Comparison of ENCODE assay signal across 8 cellular contexts in the genomic region with DNA sequence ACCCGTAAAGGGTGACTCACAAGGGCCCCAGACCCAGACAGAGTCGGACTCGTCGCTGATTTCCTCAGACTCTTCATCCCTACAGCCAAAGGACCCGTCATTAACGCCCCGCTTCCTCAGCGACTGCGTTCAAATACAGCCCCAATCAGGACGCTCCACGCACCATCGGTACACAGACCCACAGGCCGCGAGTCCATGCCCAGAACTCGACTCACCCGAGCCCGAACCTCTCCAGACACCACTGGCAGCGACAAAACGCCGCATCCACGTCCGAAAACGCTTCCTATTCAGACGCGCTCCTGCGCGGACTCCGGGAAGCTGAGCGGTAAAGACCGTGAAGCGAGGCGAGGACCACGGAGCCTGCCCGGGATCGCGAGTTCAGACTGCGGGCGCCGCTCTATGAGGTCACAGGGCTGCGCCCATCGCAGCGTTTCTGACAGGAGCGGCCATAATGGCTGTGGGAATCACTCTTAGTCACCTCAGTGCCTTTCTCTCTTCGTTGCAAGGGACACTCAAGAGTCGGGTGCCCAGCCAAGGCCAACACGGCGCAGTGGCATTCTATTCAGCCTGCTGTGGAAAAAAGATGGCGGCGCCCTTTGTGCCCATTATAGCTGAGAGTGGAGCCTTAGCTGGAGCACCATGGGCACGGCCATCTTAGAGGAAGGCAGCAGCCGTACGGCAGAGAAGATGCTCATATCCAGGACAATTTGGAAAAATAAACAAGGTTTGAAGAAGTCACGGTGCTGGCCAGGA. TPM values are rescaled to one million over a fixed set of nuclear protein-coding genes. Genes with fewer than 3 reads are reported as not detected.
A peak's percentile ranks its signal among the peaks of the same experiment; 100 is the strongest.
DNase-seq lines count a peak whose midpoint lies in the region; ATAC-seq and TF ChIP-seq lines count a peak whose summit lies in the region.

ZNF614 (minus strand) TSS at position 353 of the 753 bp plus-strand sequence. CDS start 2,634 bp downstream, outside the sequence.

- H3K36me3 Mint-ChIP-seq in activated CD8-positive, alpha-beta T cell treated with anti-CD3 and anti-CD28 coated beads for 36 hours (ENCODE audit: low read depth), result peaks cover 81% of the 10 kb centered on the region

- peak; percentile 92 for ATAC-seq in GM19324 (IDR thresholded peaks at IDR 0.05; ENCODE audit: low FRiP score, unreplicated experiment)
- peak; percentile 90 for ATAC-seq in HG03460 (IDR thresholded peaks at IDR 0.05; ENCODE audit: unreplicated experiment)
- ATAC-seq in activated CD8-positive, alpha-beta T cell treated with anti-CD3 and anti-CD28 coated beads for 36 hours, result peak; percentile 95

- H3K4me1 Mint-ChIP-seq in activated CD8-positive, alpha-beta T cell treated with anti-CD3 and anti-CD28 coated beads for 36 hours (ENCODE audit: low read depth), result peaks cover 13% of the 10 kb centered on the region

- no peak for TF ChIP-seq CTCF in activated CD8-positive, alpha-beta T cell treated with anti-CD3 and anti-CD28 coated beads for 36 hours (IDR thresholded peaks at IDR 0.05)
- peak in 14 of 56 donors; percentile 7 to 40 (median 18) for TF ChIP-seq CTCF in dorsolateral prefrontal cortex (IDR thresholded peaks at IDR 0.05 in 54 of 56, conservative IDR thresholded peaks at IDR 0.05 in 2 of 56; ENCODE audit: low read depth in 1 of 56, partially characterized antibody in 56 of 56)
- TF ChIP-seq CTCF in lower leg skin (IDR thresholded peaks at IDR 0.05), result no peak

- H3K27ac ChIP-seq in dorsolateral prefrontal cortex, result peak within 1 kb of the TSS; percentile 83 to 99 (median 95)

- H3K27ac Mint-ChIP-seq in activated CD8-positive, alpha-beta T cell treated with anti-CD3 and anti-CD28 coated beads for 36 hours, result peak within 1 kb of the TSS; percentile 97

- CTCF ChIA-PET in activated CD8-positive, alpha-beta T cell treated with anti-CD3 and anti-CD28 coated beads for 36 hours (lab: Charles Lee), result no interaction called here

- H3K4me3 Mint-ChIP-seq in activated CD8-positive, alpha-beta T cell treated with anti-CD3 and anti-CD28 coated beads for 36 hours, result peak within 1 kb of the TSS; percentile 92

- intact Hi-C loops in activated CD8-positive, alpha-beta T cell treated with anti-CD3 and anti-CD28 coated beads for 36 hours (cut with micrococcal nuclease), result no loop called here
- intact Hi-C loops in dorsolateral prefrontal cortex (cut with DNase I) (loop anchor here (1.0 to 5.0 kb wide), 3 partner anchors 21 to 101 kb away; partner anchors contain the start of genes ZNF350 (in 2 of the 2) and ZNF613 (in 1 of the 2)), lower leg skin (cut with DNase I; ENCODE audit: low total_unique reads) (no loop called here)

- POLR2A ChIA-PET in activated CD8-positive, alpha-beta T cell treated with anti-CD3 and anti-CD28 coated beads for 36 hours (lab: Charles Lee), result interaction anchor here (1.0 to 1.9 kb wide), 4 partner anchors 17 to 49 kb away, joined by 3 to 8 read pairs (median 6); partner anchors contain the start of genes ZNF432 and ZNF615

- WGBS in lower leg skin, 2 donors, result 0 to 1% methylated on average over 47 to 53 of the region's 53 CpGs

- H3K27me3 Mint-ChIP-seq in activated CD8-positive, alpha-beta T cell treated with anti-CD3 and anti-CD28 coated beads for 36 hours, result no peaks in the 10 kb centered on the region

- H3K27me3 ChIP-seq in dorsolateral prefrontal cortex, result no peaks in the 10 kb centered on the region

- DNase-seq in C1 segment of cervical spinal cord (lab: John Stamatoyannopoulos, UW) (peak; percentile 53 to 98 (median 90)), NCI-H69 (lab: John Stamatoyannopoulos, UW) (peak; percentile 88), dorsolateral prefrontal cortex (peak; percentile 83 to 93 (median 90)), lower leg skin (ENCODE audit: low spot score in 2 of 2) (peak; percentile 82 to 97)
- DNase-seq in activated CD8-positive, alpha-beta T cell treated with anti-CD3 and anti-CD28 coated beads for 36 hours, result peak; percentile 91
- DNase-seq in stimulated activated CD4-positive, alpha-beta T cell treated with anti-CD3 and anti-CD28 coated beads, Interleukin-4, amount 100 ng/mL, for 24 hours, result peak; percentile 84

- H3K9me3 Mint-ChIP-seq in activated CD8-positive, alpha-beta T cell treated with anti-CD3 and anti-CD28 coated beads for 36 hours, result peaks cover 57% of the 10 kb centered on the region

- peak within 1 kb of the TSS; percentile 58 to 98 (median 86) for H3K4me3 ChIP-seq in dorsolateral prefrontal cortex
- H3K4me3 ChIP-seq in lower leg skin (ENCODE audit: low read depth, poor library complexity, severe bottlenecking), result peak within 1 kb of the TSS; percentile 86

- no peak for TF ChIP-seq POLR2A in lower leg skin (IDR thresholded peaks at IDR 0.05)

RNA-seq across cellular contexts. Expression of gene ZNF614, which starts in this region (rescaled TPM):
- total RNA-seq in activated CD8-positive, alpha-beta T cell treated with anti-CD3 and anti-CD28 coated beads for 36 hours, result 10 to 100 TPM; 11.9 to 13.3 TPM
- 10 to 100 TPM in 50 of 120 experiments, 1 to 10 TPM in 70; 7.1 to 15.2 (median 9.7) TPM for total RNA-seq in dorsolateral prefrontal cortex
- total RNA-seq in lower leg skin, result 1 to 10 TPM; 3.9 to 6.4 (median 4.3) TPM

Comparison
In these comparisons a context has a peak if more than half of its experiments do, and no peak if none do; other contexts are left out.
1. Peak in every context shown above with its lines: DNase-seq, ATAC-seq, H3K4me3 ChIP-seq and H3K27ac ChIP-seq.
2. intact Hi-C loops: an anchor here in dorsolateral prefrontal cortex (1.0 to 5.0 kb wide); none called in activated CD8-positive, alpha-beta T cell treated with anti-CD3 and anti-CD28 coated beads for 36 hours and lower leg skin.